Comparison of ENCODE assay signal across 8 cellular contexts in genomic region chr1:198575715-198576641, GRCh38. TPM values are rescaled to one million over a fixed set of nuclear protein-coding genes. Genes with fewer than 3 reads are reported as not detected.
DNase-seq lines count a peak whose midpoint lies in the region; ATAC-seq and TF ChIP-seq lines count a peak whose summit lies in the region.
"Had no signal": no experiment of that assay in that cellular context is flagged by ENCODE, and none has a peak within 500 bp of the region (broad histone marks: within the 10 kb centered on the region; RNA-seq: fewer than 3 reads in every experiment).

No MANE protein-coding gene starts in this region.

- H3K9ac ChIP-seq in OCI-LY3 (ENCODE audit: low read length) = peak overlapping the region; percentile 34; the same call in 1 of the 2 replicates

- no peaks in the 10 kb centered on the region for H3K79me2 ChIP-seq in OCI-LY3 (ENCODE audit: low read length)

- DNase-seq in naive thymus-derived CD8-positive, alpha-beta T cell = no peak
- DNase-seq in 8988T (no peak), middle frontal gyrus (ENCODE audit: extremely low spot score, low spot score) (no peak)
- DNase-seq in stimulated activated naive CD4-positive, alpha-beta T cell treated with Interleukin-2 at 50 U/mL for 16 hours (lab: John Stamatoyannopoulos, UW) = no peak

- no peaks in the 10 kb centered on the region for H3K9me3 ChIP-seq in OCI-LY3 (ENCODE audit: insufficient read depth, low read length)

- peaks cover 36% of the 10 kb centered on the region for H3K4me1 ChIP-seq in OCI-LY3 (ENCODE audit: low read length)

- no peak for TF ChIP-seq CTCF in OCI-LY3 (IDR thresholded peaks at IDR 0.05; ENCODE audit: low read depth, low read length)

- H3K36me3 Mint-ChIP-seq in naive thymus-derived CD8-positive, alpha-beta T cell = peaks cover 0 to 5% (median 3%) of the 10 kb centered on the region in 3 donors

- no peaks in the 10 kb centered on the region for H3K27me3 ChIP-seq in OCI-LY3 (ENCODE audit: low read depth, low read length)

- H3K4me3 Mint-ChIP-seq in naive thymus-derived CD8-positive, alpha-beta T cell = no peak overlapping the region

- H3K4me3 ChIP-seq in OCI-LY3 (ENCODE audit: low read length) = peak overlapping the region; percentile 28

- peak; percentile 69 for ATAC-seq in GM19043 (IDR thresholded peaks at IDR 0.05; ENCODE audit: low read depth, unreplicated experiment)
- peak; percentile 80 for ATAC-seq in HG03039 (IDR thresholded peaks at IDR 0.05; ENCODE audit: unreplicated experiment)
- ATAC-seq in naive thymus-derived CD8-positive, alpha-beta T cell = no peak

- no peaks in the 10 kb centered on the region for H3K36me3 ChIP-seq in OCI-LY3 (replicated peaks; ENCODE audit: low read depth, low read length)

- H3K4me2 ChIP-seq in OCI-LY3 (ENCODE audit: low read length) = peak overlapping the region; percentile 54

- peak overlapping the region in 7 of 10 donors; percentile 1 to 49 (median 22) for H3K27ac Mint-ChIP-seq in naive thymus-derived CD8-positive, alpha-beta T cell

- H4K20me1 ChIP-seq in OCI-LY3 (ENCODE audit: insufficient read depth, low read length) = no peaks in the 10 kb centered on the region

- H2AFZ ChIP-seq in OCI-LY3 (ENCODE audit: low read depth, low read length) = no peak overlapping the region

- H3K9me3 Mint-ChIP-seq in naive thymus-derived CD8-positive, alpha-beta T cell = peaks cover 0 to 6% (median 3%) of the 10 kb centered on the region in 9 donors

- H3K27ac ChIP-seq in OCI-LY3 (ENCODE audit: low read length) = peak overlapping the region; percentile 84
- H3K27ac ChIP-seq: VCaP had no signal

- peaks cover 11 to 22% (median 16%) of the 10 kb centered on the region in 4 donors for H3K4me1 Mint-ChIP-seq in naive thymus-derived CD8-positive, alpha-beta T cell

- POLR2A ChIA-PET in naive thymus-derived CD8-positive, alpha-beta T cell (lab: Charles Lee) = interaction anchor here (0.6 to 1.5 kb wide), 2 partner anchors 19 to 89 kb away, joined by 3 to 8 read pairs; no protein-coding TSS in a partner anchor

- no peaks in the 10 kb centered on the region for H3K27me3 Mint-ChIP-seq in naive thymus-derived CD8-positive, alpha-beta T cell

RNA-seq across cellular contexts. Expression of gene ATP6V1G3, which starts 35.5 kb away (rescaled TPM):
- total RNA-seq in naive thymus-derived CD8-positive, alpha-beta T cell = not detected
- polyA plus RNA-seq in naive thymus-derived CD8-positive, alpha-beta T cell = not detected

Comparison
In these comparisons a context has a peak if more than half of its experiments do, and no peak if none do; other contexts are left out.
1. ATAC-seq: peak in GM19043 (single experiment) and HG03039 (single experiment); none in naive thymus-derived CD8-positive, alpha-beta T cell (0 of 2).